2 cellular contexts compared by ENCODE assay signal in the genomic region with DNA sequence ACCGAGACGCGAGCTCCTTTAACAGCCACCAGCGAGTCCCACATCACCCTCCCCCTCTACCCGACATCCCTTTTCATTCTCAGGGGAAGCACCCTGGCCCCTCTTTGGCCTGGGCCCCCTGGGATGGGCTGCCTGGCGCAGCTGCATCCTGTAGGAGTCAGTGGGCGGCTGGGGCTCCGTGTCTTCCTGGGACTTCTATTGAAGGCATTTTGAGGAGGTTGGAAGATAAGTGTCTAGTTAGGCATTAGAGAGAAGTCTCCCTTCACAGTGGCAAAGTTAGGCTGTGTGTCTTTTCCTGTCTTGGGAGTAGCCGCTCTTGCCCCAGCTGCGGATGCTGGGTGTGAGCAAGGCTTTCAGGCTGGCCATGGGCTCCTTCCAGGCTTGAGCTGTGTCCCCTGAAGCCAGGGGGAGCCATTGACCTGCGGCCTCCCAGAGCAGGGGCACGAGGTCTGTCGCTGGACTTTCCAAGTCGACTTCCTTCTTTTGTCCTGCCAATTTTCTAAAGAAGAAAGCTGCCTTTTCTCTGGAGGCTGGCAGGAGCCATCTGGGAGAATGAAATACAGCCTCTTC.
TF ChIP-seq lines count a peak whose summit lies in the region.

No MANE protein-coding gene starts in this region.

TF ChIP-seq in SK-N-SH, 30 proteins besides CTCF, POLR2A, EP300 and RAD21 (continued from another document):
- TF ChIP-seq POLR2AphosphoS5 (IDR thresholded peaks at IDR 0.05; ENCODE audit: low read depth, low read length): no peak
- TF ChIP-seq RXRA (IDR thresholded peaks at IDR 0.05; ENCODE audit: borderline replicate concordance, low read depth): no peak
- TF ChIP-seq, protein P1, sequence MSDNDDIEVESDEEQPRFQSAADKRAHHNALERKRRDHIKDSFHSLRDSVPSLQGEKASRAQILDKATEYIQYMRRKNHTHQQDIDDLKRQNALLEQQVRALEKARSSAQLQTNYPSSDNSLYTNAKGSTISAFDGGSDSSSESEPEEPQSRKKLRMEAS (IDR thresholded peaks at IDR 0.05; ENCODE audit: low read depth): no peak
- no peak for TF ChIP-seq EZH2phosphoT487 (IDR thresholded peaks at IDR 0.05; ENCODE audit: borderline replicate concordance, low read depth)
- TF ChIP-seq GABPA (IDR thresholded peaks at IDR 0.05; ENCODE audit: low read depth): no peak
- no peak for TF ChIP-seq FOXM1 (IDR thresholded peaks at IDR 0.05; ENCODE audit: low read depth)
- TF ChIP-seq TEAD4 (IDR thresholded peaks at IDR 0.05; ENCODE audit: borderline replicate concordance, insufficient read depth): no peak
- no peak for TF ChIP-seq SMC3 (IDR thresholded peaks at IDR 0.05; ENCODE audit: low read depth, low read length)
- TF ChIP-seq TAF1 (IDR thresholded peaks at IDR 0.05; ENCODE audit: borderline replicate concordance, low read depth, low read length): no peak
- no peak for TF ChIP-seq RCOR1 (IDR thresholded peaks at IDR 0.05; ENCODE audit: low read length)
- no peak for TF ChIP-seq RFX5 (IDR thresholded peaks at IDR 0.05; ENCODE audit: low read length)
- TF ChIP-seq USF2 (IDR thresholded peaks at IDR 0.05; ENCODE audit: borderline replicate concordance, low read depth, low read length): no peak
- TF ChIP-seq SIN3A (IDR thresholded peaks at IDR 0.05; ENCODE audit: borderline replicate concordance, low read depth, low read length): no peak
- TF ChIP-seq FOSL2 (IDR thresholded peaks at IDR 0.05; ENCODE audit: borderline replicate concordance, low read depth): no peak
- no peak for TF ChIP-seq NFIC (IDR thresholded peaks at IDR 0.05; ENCODE audit: borderline replicate concordance)
- TF ChIP-seq, protein P2, sequence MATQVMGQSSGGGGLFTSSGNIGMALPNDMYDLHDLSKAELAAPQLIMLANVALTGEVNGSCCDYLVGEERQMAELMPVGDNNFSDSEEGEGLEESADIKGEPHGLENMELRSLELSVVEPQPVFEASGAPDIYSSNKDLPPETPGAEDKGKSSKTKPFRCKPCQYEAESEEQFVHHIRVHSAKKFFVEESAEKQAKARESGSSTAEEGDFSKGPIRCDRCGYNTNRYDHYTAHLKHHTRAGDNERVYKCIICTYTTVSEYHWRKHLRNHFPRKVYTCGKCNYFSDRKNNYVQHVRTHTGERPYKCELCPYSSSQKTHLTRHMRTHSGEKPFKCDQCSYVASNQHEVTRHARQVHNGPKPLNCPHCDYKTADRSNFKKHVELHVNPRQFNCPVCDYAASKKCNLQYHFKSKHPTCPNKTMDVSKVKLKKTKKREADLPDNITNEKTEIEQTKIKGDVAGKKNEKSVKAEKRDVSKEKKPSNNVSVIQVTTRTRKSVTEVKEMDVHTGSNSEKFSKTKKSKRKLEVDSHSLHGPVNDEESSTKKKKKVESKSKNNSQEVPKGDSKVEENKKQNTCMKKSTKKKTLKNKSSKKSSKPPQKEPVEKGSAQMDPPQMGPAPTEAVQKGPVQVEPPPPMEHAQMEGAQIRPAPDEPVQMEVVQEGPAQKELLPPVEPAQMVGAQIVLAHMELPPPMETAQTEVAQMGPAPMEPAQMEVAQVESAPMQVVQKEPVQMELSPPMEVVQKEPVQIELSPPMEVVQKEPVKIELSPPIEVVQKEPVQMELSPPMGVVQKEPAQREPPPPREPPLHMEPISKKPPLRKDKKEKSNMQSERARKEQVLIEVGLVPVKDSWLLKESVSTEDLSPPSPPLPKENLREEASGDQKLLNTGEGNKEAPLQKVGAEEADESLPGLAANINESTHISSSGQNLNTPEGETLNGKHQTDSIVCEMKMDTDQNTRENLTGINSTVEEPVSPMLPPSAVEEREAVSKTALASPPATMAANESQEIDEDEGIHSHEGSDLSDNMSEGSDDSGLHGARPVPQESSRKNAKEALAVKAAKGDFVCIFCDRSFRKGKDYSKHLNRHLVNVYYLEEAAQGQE (IDR thresholded peaks at IDR 0.05; ENCODE audit: low read depth, low read length): no peak
TF ChIP-seq in SK-N-SH: peak in this region for 0.

TF ChIP-seq in SK-N-SH treated with all-trans-retinoic acid at 6 μM for 48 hours, 23 proteins besides CTCF, POLR2A, EP300 and RAD21 (continued from another document):
- TF ChIP-seq, protein P3, sequence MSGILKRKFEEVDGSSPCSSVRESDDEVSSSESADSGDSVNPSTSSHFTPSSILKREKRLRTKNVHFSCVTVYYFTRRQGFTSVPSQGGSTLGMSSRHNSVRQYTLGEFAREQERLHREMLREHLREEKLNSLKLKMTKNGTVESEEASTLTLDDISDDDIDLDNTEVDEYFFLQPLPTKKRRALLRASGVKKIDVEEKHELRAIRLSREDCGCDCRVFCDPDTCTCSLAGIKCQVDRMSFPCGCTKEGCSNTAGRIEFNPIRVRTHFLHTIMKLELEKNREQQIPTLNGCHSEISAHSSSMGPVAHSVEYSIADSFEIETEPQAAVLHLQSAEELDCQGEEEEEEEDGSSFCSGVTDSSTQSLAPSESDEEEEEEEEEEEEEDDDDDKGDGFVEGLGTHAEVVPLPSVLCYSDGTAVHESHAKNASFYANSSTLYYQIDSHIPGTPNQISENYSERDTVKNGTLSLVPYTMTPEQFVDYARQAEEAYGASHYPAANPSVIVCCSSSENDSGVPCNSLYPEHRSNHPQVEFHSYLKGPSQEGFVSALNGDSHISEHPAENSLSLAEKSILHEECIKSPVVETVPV (CRISPR knock-in tag; IDR thresholded peaks at IDR 0.05): no peak
- TF ChIP-seq, protein P4, sequence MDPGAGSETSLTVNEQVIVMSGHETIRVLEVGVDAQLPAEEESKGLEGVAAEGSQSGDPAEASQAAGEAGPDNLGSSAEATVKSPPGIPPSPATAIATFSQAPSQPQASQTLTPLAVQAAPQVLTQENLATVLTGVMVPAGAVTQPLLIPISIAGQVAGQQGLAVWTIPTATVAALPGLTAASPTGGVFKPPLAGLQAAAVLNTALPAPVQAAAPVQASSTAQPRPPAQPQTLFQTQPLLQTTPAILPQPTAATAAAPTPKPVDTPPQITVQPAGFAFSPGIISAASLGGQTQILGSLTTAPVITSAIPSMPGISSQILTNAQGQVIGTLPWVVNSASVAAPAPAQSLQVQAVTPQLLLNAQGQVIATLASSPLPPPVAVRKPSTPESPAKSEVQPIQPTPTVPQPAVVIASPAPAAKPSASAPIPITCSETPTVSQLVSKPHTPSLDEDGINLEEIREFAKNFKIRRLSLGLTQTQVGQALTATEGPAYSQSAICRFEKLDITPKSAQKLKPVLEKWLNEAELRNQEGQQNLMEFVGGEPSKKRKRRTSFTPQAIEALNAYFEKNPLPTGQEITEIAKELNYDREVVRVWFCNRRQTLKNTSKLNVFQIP (CRISPR knock-in tag; IDR thresholded peaks at IDR 0.05; ENCODE audit: borderline replicate concordance, low read depth): no peak
- TF ChIP-seq RARB (CRISPR knock-in tag; IDR thresholded peaks at IDR 0.05): no peak
